ENCODE assay signal across 8 cellular contexts in the genomic region with DNA sequence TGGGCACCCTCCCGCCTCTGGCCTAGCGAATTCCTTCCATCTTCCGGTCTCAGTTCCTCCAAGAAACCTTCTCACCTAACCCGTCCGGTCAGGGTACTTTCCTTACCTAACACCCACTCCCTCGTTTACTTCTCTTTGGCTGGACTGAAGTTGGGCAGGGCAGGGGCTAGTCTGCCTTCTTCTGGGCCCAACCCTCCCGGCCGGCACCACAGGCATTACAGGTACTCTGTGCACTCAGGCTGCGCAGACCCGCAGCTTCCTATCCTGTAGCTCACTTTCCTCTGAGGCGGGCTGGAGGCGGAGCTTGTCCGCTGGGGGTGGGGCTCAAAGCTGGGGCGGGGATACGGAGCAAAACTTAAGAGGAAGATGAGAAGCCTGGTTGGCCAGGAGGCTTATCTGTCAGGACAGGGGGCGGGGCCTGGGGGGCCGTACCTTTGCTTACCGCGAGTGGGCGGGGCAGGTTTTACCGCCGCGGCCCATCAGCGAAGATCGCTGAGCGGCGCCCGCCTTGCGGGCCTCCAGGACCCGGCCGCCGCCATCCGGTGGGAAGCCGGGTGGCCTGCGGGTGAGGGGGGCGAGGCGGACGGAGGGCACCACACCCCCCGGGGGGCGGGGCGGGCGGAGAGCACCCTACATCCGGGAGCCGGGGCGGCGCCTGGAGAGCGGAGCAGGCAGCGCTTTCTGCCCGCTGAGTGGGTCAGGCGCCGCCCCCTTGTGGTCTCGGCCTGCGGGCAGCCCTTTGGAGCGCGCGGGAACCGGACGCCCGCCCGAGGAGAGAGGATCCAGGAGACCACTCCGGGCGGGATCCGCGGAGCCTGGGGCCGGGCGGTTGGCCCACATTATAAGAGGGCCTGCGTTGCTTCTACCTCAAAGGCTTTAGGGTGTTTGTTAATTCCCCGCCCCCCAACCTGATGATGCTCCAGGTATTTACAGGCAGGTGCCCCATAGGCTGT. TPM values are rescaled to one million over a fixed set of nuclear protein-coding genes. Genes with fewer than 3 reads are reported as not detected.
DNase-seq lines count a peak whose midpoint lies in the region; ATAC-seq, FAIRE-seq and TF ChIP-seq lines count a peak whose summit lies in the region.

No MANE protein-coding gene starts in this region.

- H3K27me3 ChIP-seq in cardiac muscle cell (no peaks in the 10 kb centered on the region), pancreas (no peaks in the 10 kb centered on the region), tibial artery (no peaks in the 10 kb centered on the region)

- H3K4me1 Mint-ChIP-seq in activated naive CD8-positive, alpha-beta T cell treated with anti-CD3 and anti-CD28 coated beads, Interleukin-2, amount 10 ng/mL, durations not matched to agents 7 days and 5 days, result peaks cover 12% of the 10 kb centered on the region

- peaks cover 6% of the 10 kb centered on the region for H3K36me3 Mint-ChIP-seq in activated naive CD8-positive, alpha-beta T cell treated with anti-CD3 and anti-CD28 coated beads, Interleukin-2, amount 10 ng/mL, durations not matched to agents 7 days and 5 days

- intact Hi-C loops in pancreas (cut with DNase I) (no loop called here), tibial artery (cut with DNase I; ENCODE audit: low total_unique reads) (loop anchor here (5.0 to 10.0 kb wide), 2 partner anchors 365 to 1608 kb away; a partner anchor contains a TSS)

- peak overlapping the region; percentile 99 for H3K4me3 Mint-ChIP-seq in activated naive CD8-positive, alpha-beta T cell treated with anti-CD3 and anti-CD28 coated beads, Interleukin-2, amount 10 ng/mL, durations not matched to agents 7 days and 5 days

- POLR2A ChIA-PET in activated naive CD8-positive, alpha-beta T cell treated with anti-CD3 and anti-CD28 coated beads, Interleukin-2, amount 10 ng/mL, durations not matched to agents 7 days and 5 days (lab: Charles Lee), result interaction anchor here (1.4 to 1.7 kb wide), 4 partner anchors 10 to 93 kb away, joined by 4 to 11 read pairs (median 5); no protein-coding TSS in a partner anchor

- H3K9me3 ChIP-seq in cardiac muscle cell (ENCODE audit: low read depth) (no peaks in the 10 kb centered on the region), pancreas (no peaks in the 10 kb centered on the region), tibial artery (no peaks in the 10 kb centered on the region)

- WGBS in pancreas, 2 donors, result 0 to 1% methylated on average over 48 to 68 of the region's 68 CpGs

- no peaks in the 10 kb centered on the region for H3K9me3 Mint-ChIP-seq in activated naive CD8-positive, alpha-beta T cell treated with anti-CD3 and anti-CD28 coated beads, Interleukin-2, amount 10 ng/mL, durations not matched to agents 7 days and 5 days

- ATAC-seq in HG02642 (IDR thresholded peaks at IDR 0.05; ENCODE audit: poor library complexity, unreplicated experiment), result peak; percentile 95
- peak; percentile 94 for ATAC-seq in activated naive CD8-positive, alpha-beta T cell treated with anti-CD3 and anti-CD28 coated beads, Interleukin-2, amount 10 ng/mL, durations not matched to agents 7 days and 5 days (ENCODE audit: low read depth)
- ATAC-seq in pancreas, result peak; percentile 97 to 99 (median 98)

- H3K36me3 ChIP-seq in cardiac muscle cell (no peaks in the 10 kb centered on the region), pancreas (no peaks in the 10 kb centered on the region), tibial artery (no peaks in the 10 kb centered on the region)

- no peaks in the 10 kb centered on the region for H3K4me1 ChIP-seq in cardiac muscle cell (ENCODE audit: low read depth)
- H3K4me1 ChIP-seq in pancreas, result peaks cover 0 to 5% (median 0%) of the 10 kb centered on the region in 3 donors
- peaks cover 0 to 14% (median 7%) of the 10 kb centered on the region in 4 donors for H3K4me1 ChIP-seq in tibial artery

- H3K27ac Mint-ChIP-seq in activated naive CD8-positive, alpha-beta T cell treated with anti-CD3 and anti-CD28 coated beads, Interleukin-2, amount 10 ng/mL, durations not matched to agents 7 days and 5 days, result peak overlapping the region; percentile 99

- no peak for TF ChIP-seq CTCF in GM12864 (IDR thresholded peaks at IDR 0.05; ENCODE audit: low read depth, low read length, missing control alignments)
- peak; percentile 31 for TF ChIP-seq CTCF in cardiac muscle cell (IDR thresholded peaks at IDR 0.05; ENCODE audit: low read depth, low read length)
- TF ChIP-seq CTCF in pancreas (IDR thresholded peaks at IDR 0.05), result peak in 2 of 4 donors; percentile 31 to 55
- peak; percentile 43 to 54 for TF ChIP-seq CTCF in tibial artery (IDR thresholded peaks at IDR 0.05)

- peak; percentile 57 for FAIRE-seq in pancreas (lab: Jason Lieb, UNC)

- H3K27ac ChIP-seq in cardiac muscle cell (peak overlapping the region; percentile 72), pancreas (peak overlapping the region; percentile 67 to 90 (median 79)), tibial artery (peak overlapping the region; percentile 81 to 84)

- H3K4me3 ChIP-seq in GM12864 (ENCODE audit: low read depth, low read length) (peak overlapping the region; percentile 89), cardiac muscle cell (peak overlapping the region; percentile 46), pancreas (peak overlapping the region; percentile 38 to 64 (median 56)), tibial artery (peak overlapping the region; percentile 59 to 68)

- peak; percentile 91 for DNase-seq in GM12864 (ENCODE audit: low read depth)
- DNase-seq in NCI-H1105 (lab: John Stamatoyannopoulos, UW), result peak; percentile 100
- peak; percentile 99 for DNase-seq in SKM-1 treated with dmso at 0.1 percent for 144 hours (lab: John Stamatoyannopoulos, UW; ENCODE audit: unreplicated experiment)
- peak; percentile 98 for DNase-seq in activated naive CD8-positive, alpha-beta T cell treated with anti-CD3 and anti-CD28 coated beads, Interleukin-2, amount 10 ng/mL, durations not matched to agents 7 days and 5 days
- peak; percentile 93 to 99 for DNase-seq in cardiac muscle cell (ENCODE audit: low read depth in 1 of 2, low spot score in 1 of 2)
- peak; percentile 96 to 99 (median 98) for DNase-seq in pancreas
- DNase-seq in tibial artery, result peak; percentile 96 to 98

- peaks cover 4% of the 10 kb centered on the region for H3K27me3 Mint-ChIP-seq in activated naive CD8-positive, alpha-beta T cell treated with anti-CD3 and anti-CD28 coated beads, Interleukin-2, amount 10 ng/mL, durations not matched to agents 7 days and 5 days

RNA-seq across cellular contexts. Expression of a gene that starts 31.9 kb away (rescaled TPM):
- not detected for total RNA-seq in activated naive CD8-positive, alpha-beta T cell treated with anti-CD3 and anti-CD28 coated beads, Interleukin-2, amount 10 ng/mL, durations not matched to agents 7 days and 5 days
- total RNA-seq in cardiac muscle cell (0.12 and 0.39 TPM in 2 replicates), pancreas (under 1 TPM in 4 of 6 donors, not detected in 2; 0.09 to 0.32 (median 0.17) TPM)
- polyA plus RNA-seq in cardiac muscle cell (not detected in 2 replicates), pancreas (not detected)

Comparison
In these comparisons a context has a peak if more than half of its experiments do, and no peak if none do; other contexts are left out.
1. Peak in every context shown above with its lines: DNase-seq, ATAC-seq, H3K4me3 ChIP-seq and H3K27ac ChIP-seq.